11 cellular contexts compared by ENCODE assay signal in the genomic region with DNA sequence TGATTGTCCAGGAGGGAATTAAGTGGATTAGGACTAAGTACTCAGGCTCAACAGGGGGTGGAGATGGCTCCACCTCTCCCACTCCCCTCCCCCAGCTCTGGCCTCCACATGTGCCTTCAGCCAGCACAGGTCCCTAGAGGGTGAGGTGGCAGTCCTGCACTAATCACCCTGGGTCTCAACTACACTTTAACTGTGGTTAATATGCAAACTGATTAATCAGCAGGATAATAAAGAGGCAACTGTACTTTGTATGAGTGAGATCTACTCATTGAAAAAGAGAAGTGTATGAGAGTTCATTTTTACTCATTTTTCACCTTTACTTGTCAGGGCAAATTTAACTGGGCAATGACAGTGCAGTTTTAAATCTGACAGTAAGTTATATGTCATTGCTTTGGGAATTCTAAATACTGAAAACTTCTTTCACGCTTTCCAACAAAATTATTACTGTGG.
DNase-seq lines count a peak whose midpoint lies in the region; ATAC-seq and TF ChIP-seq lines count a peak whose summit lies in the region.
"Had no signal": no experiment of that assay in that cellular context is flagged by ENCODE, and none has a peak within 500 bp of the region (broad histone marks: within the 10 kb centered on the region; RNA-seq: fewer than 3 reads in every experiment).

No MANE protein-coding gene starts in this region.

- no peaks in the 10 kb centered on the region for H3K9me3 ChIP-seq in tibial nerve

- no peak overlapping the region for H4K5ac ChIP-seq in mesendoderm (ENCODE audit: low read length)

- H3K79me2 ChIP-seq in mesendoderm (ENCODE audit: control insufficient read depth, insufficient read depth, low read length), result no peaks in the 10 kb centered on the region

- DNase-seq in OCI-M1 (lab: John Stamatoyannopoulos, UW) (peak; percentile 49), mesendoderm (peak; percentile 92), SKM-1 treated with dmso at 0.1 percent for 144 hours (lab: John Stamatoyannopoulos, UW; ENCODE audit: unreplicated experiment) (no peak), EL (no peak), SHP77 treated with DMSO at 0.1 percent for 48 hours (lab: John Stamatoyannopoulos, UW) (no peak), tibial nerve (ENCODE audit: low spot score in 2 of 2) (no peak)
- DNase-seq: activated naive CD8-positive, alpha-beta T cell treated with anti-CD3 and anti-CD28 coated beads, Interleukin-2, amount 10 ng/mL, durations not matched to agents 7 days and 5 days; NCI-H526 treated with DMSO at 0.1 percent for 48 hours had no signal

- H3K27ac ChIP-seq in mesendoderm (ENCODE audit: low read depth, low read length) (no peak overlapping the region), tibial nerve (no peak overlapping the region)
- H3K27ac ChIP-seq: VCaP had no signal

- H3K36me3 ChIP-seq in mesendoderm (ENCODE audit: control insufficient read depth, insufficient read depth, low read length) (no peaks in the 10 kb centered on the region), tibial nerve (peaks cover 0 to 24% (median 0%) of the 10 kb centered on the region in 3 donors)

- H3K4me2 ChIP-seq in mesendoderm (ENCODE audit: low read length), result no peak overlapping the region

- no peak overlapping the region for H4K8ac ChIP-seq in mesendoderm (ENCODE audit: low read depth, low read length)

- ATAC-seq in GM18861 (IDR thresholded peaks at IDR 0.05; ENCODE audit: unreplicated experiment) (peak; percentile 95), HG02678 (IDR thresholded peaks at IDR 0.05; ENCODE audit: unreplicated experiment) (peak; percentile 55)

- H2BK120ac ChIP-seq in mesendoderm (ENCODE audit: low read depth, low read length), result no peak overlapping the region

- TF ChIP-seq CTCF in tibial nerve (IDR thresholded peaks at IDR 0.05), result no peak

- no peak overlapping the region for H3K9ac ChIP-seq in mesendoderm (ENCODE audit: low read length)

- H3K18ac ChIP-seq in mesendoderm (ENCODE audit: low read length), result no peak overlapping the region

- no peak for TF ChIP-seq EP300 in tibial nerve (IDR thresholded peaks at IDR 0.05)

- H3K27me3 ChIP-seq in mesendoderm (ENCODE audit: insufficient read depth, low read length, poor library complexity) (no peaks in the 10 kb centered on the region), tibial nerve (no peaks in the 10 kb centered on the region)

- TF ChIP-seq POLR2A in tibial nerve (IDR thresholded peaks at IDR 0.05), result no peak

- no peak overlapping the region for H2BK15ac ChIP-seq in mesendoderm (replicated peaks; ENCODE audit: low read depth)

- H3K23ac ChIP-seq in mesendoderm (ENCODE audit: low read length), result no peak overlapping the region

- H3K4me3 ChIP-seq in mesendoderm (ENCODE audit: low read length) (no peak overlapping the region), tibial nerve (no peak overlapping the region)

- no CpG with 5 or more reads among the region's 1 CpG for WGBS in mesendoderm (ENCODE audit: extremely low coverage, insufficient coverage, low lambda C conversion rate)
- 85 to 89% methylated on average over 1 of the region's 1 CpG for WGBS in tibial nerve, 2 donors

- H2AK5ac ChIP-seq in mesendoderm (ENCODE audit: low read length), result no peak overlapping the region

- no peak overlapping the region for H2BK5ac ChIP-seq in mesendoderm (ENCODE audit: low read length)

- H3K4me1 ChIP-seq in mesendoderm (ENCODE audit: control insufficient read depth, low read depth, low read length) (no peaks in the 10 kb centered on the region), tibial nerve (no peaks in the 10 kb centered on the region)

- H3K4ac ChIP-seq in mesendoderm (ENCODE audit: low read depth, low read length), result no peak overlapping the region

- H3K79me1 ChIP-seq in mesendoderm (ENCODE audit: low read length), result no peaks in the 10 kb centered on the region

- H3K56ac ChIP-seq in mesendoderm (ENCODE audit: low read length), result no peak overlapping the region

Comparison
In these comparisons a context has a peak if more than half of its experiments do, and no peak if none do; other contexts are left out.
1. DNase-seq: peak in OCI-M1 (single experiment) and mesendoderm (single experiment); none in SKM-1 treated with dmso at 0.1 percent for 144 hours (single experiment), EL (single experiment), SHP77 treated with DMSO at 0.1 percent for 48 hours (single experiment) and tibial nerve (0 of 2).